ENCODE assay signal across 22 cellular contexts in the genomic region with DNA sequence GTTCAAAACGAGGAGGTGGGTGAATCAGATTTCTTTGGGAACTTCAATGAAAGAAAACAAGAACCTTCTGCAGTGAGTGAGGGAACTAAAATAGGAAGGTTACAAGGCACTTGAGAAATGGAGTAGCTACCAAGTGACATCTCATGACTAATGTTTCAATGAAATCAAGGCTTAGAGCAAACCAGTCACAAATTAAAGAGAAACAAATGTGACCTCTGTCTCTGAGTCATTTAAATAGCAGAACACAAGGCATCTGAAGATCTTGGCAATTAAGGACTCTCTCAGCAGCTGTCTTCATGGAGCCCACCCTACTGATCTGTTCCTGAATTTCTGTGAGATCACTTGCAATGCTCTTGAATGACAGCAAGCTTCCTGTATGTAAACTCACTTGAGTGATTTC.
DNase-seq lines count a peak whose midpoint lies in the region; ATAC-seq and TF ChIP-seq lines count a peak whose summit lies in the region.
"Had no signal": no experiment of that assay in that cellular context is flagged by ENCODE, and none has a peak within 500 bp of the region (broad histone marks: within the 10 kb centered on the region; RNA-seq: fewer than 3 reads in every experiment).

No MANE protein-coding gene starts in this region.

- in situ Hi-C loops in GM13976 (cut with MboI; ENCODE audit: low sequenced_read_pairs, unreplicated experiment), result no loop called here

- no peak for TF ChIP-seq POLR2A in Peyer's patch (IDR thresholded peaks at IDR 0.05)

- peaks cover 19% of the 10 kb centered on the region for H3K4me1 ChIP-seq in A673 (ENCODE audit: insufficient read depth, low read length, poor library complexity, severe bottlenecking)
- H3K4me1 ChIP-seq in Peyer's patch, result no peaks in the 10 kb centered on the region
- H3K4me1 ChIP-seq: transverse colon had no signal

- H3K4me3 ChIP-seq in A673 (ENCODE audit: low read depth, low read length, poor library complexity, severe bottlenecking) (no peak overlapping the region), HFF-Myc (replicated peaks; ENCODE audit: low read depth, low read length) (no peak overlapping the region), Peyer's patch (no peak overlapping the region)
- H3K4me3 ChIP-seq: SJCRH30, transverse colon had no signal

- TF ChIP-seq CTCF in A673 (conservative IDR thresholded peaks at IDR 0.05; ENCODE audit: low read depth, low read length) (no peak), HFF-Myc (IDR thresholded peaks at IDR 0.05; ENCODE audit: low read depth, low read length, missing control alignments) (no peak), chondrocyte (IDR thresholded peaks at IDR 0.05) (no peak), GM13976 (IDR thresholded peaks at IDR 0.05; ENCODE audit: borderline replicate concordance, control extremely low read depth, extremely low read depth, insufficient read depth, missing control alignments) (no peak), Peyer's patch (IDR thresholded peaks at IDR 0.05) (no peak)

- DNase-seq in A673 (ENCODE audit: low spot score) (peak; percentile 38), HFF-Myc (ENCODE audit: extremely low read depth, low read depth) (peak; percentile 58), chondrocyte (ENCODE audit: low spot score) (no peak), myocyte (ENCODE audit: low read depth) (peak; percentile 86), GM13976 (ENCODE audit: low spot score) (no peak), Peyer's patch (no peak), dermis blood vessel endothelial cell (no peak)
- DNase-seq: CD8-positive, alpha-beta T cell; central memory CD4-positive, alpha-beta T cell; DND-41; effector memory CD4-positive, alpha-beta T cell; foreskin melanocyte; H9; mesendoderm; NCI-H1048; NCI-H524; stimulated activated naive B cell treated with anti-CD40 and anti-IgM and Interleukin-4, amounts not matched to agents 10 μg/mL and 1 μg/mL and 100 μg/mL, for 72 hours; T-helper 9 cell; transverse colon had no signal

- intact Hi-C loops in A673 (cut with micrococcal nuclease; ENCODE audit: unreplicated experiment), result no loop called here

- peak overlapping the region; percentile 76 for H3K27ac Mint-ChIP-seq in chondrocyte (ENCODE audit: unreplicated experiment)
- H3K27ac Mint-ChIP-seq: CD8-positive, alpha-beta T cell; H9; stimulated activated naive B cell treated with anti-CD40 and anti-IgM and Interleukin-4, amounts not matched to agents 10 μg/mL and 1 μg/mL and 100 μg/mL, for 72 hours had no signal

- peaks cover 54% of the 10 kb centered on the region for H3K4me1 Mint-ChIP-seq in chondrocyte (ENCODE audit: low read depth)
- H3K4me1 Mint-ChIP-seq: stimulated activated naive B cell treated with anti-CD40 and anti-IgM and Interleukin-4, amounts not matched to agents 10 μg/mL and 1 μg/mL and 100 μg/mL, for 72 hours had no signal

- H3K36me3 ChIP-seq in A673 (ENCODE audit: insufficient read depth, low read length, poor library complexity, severe bottlenecking), result peaks cover 25% of the 10 kb centered on the region
- H3K36me3 ChIP-seq in Peyer's patch, result no peaks in the 10 kb centered on the region
- H3K36me3 ChIP-seq: transverse colon had no signal

- no TSS peak for BruUV-seq in A673 (replicated peaks; lab: Mats Ljungman, UMichigan)

- peaks cover 20% of the 10 kb centered on the region for H3K36me3 Mint-ChIP-seq in chondrocyte (ENCODE audit: low read depth)
- H3K36me3 Mint-ChIP-seq: CD8-positive, alpha-beta T cell; stimulated activated naive B cell treated with anti-CD40 and anti-IgM and Interleukin-4, amounts not matched to agents 10 μg/mL and 1 μg/mL and 100 μg/mL, for 72 hours had no signal

- no peaks in the 10 kb centered on the region for H3K9me3 ChIP-seq in A673 (ENCODE audit: low read depth, low read length, poor library complexity, severe bottlenecking)
- H3K9me3 ChIP-seq in Peyer's patch, result no peaks in the 10 kb centered on the region
- H3K9me3 ChIP-seq: SJCRH30, transverse colon had no signal

- no peak overlapping the region for H3K4me3 Mint-ChIP-seq in chondrocyte (ENCODE audit: unreplicated experiment)
- H3K4me3 Mint-ChIP-seq: CD8-positive, alpha-beta T cell; H9; stimulated activated naive B cell treated with anti-CD40 and anti-IgM and Interleukin-4, amounts not matched to agents 10 μg/mL and 1 μg/mL and 100 μg/mL, for 72 hours had no signal

- H3K27ac ChIP-seq in A673 (ENCODE audit: low read depth, low read length, poor library complexity, severe bottlenecking) (no peak overlapping the region), Peyer's patch (no peak overlapping the region)
- H3K27ac ChIP-seq: SJCRH30, transverse colon had no signal

- no peak for ATAC-seq in HG03439 (IDR thresholded peaks at IDR 0.05; ENCODE audit: unreplicated experiment)
- ATAC-seq: activated CD4-positive, CD25-positive, alpha-beta regulatory T cell treated with anti-CD3 and anti-CD28 coated beads, Interleukin-2, amount 50 U/mL, for 24 hours; CD8-positive, alpha-beta T cell; stimulated activated naive B cell treated with anti-CD40 and anti-IgM and Interleukin-4, amounts not matched to agents 10 μg/mL and 1 μg/mL and 100 μg/mL, for 72 hours had no signal

- CTCF ChIA-PET in A673 (lab: Charles Lee), result no interaction called here

- no peaks in the 10 kb centered on the region for H3K27me3 ChIP-seq in A673 (replicated peaks; ENCODE audit: insufficient read depth, low read depth, low read length, poor library complexity)
- H3K27me3 ChIP-seq in Peyer's patch, result no peaks in the 10 kb centered on the region
- H3K27me3 ChIP-seq: SJCRH30, transverse colon had no signal

- POLR2A ChIA-PET in A673 (lab: Charles Lee; ENCODE audit: low non-redundant PET), result no interaction called here

- no peaks in the 10 kb centered on the region for H3K9me3 Mint-ChIP-seq in chondrocyte (ENCODE audit: low read depth)

- H3K27me3 Mint-ChIP-seq in chondrocyte (ENCODE audit: low read depth), result no peaks in the 10 kb centered on the region
- H3K27me3 Mint-ChIP-seq: stimulated activated naive B cell treated with anti-CD40 and anti-IgM and Interleukin-4, amounts not matched to agents 10 μg/mL and 1 μg/mL and 100 μg/mL, for 72 hours had no signal

Comparison
In these comparisons a context has a peak if more than half of its experiments do, and no peak if none do; other contexts are left out.
1. DNase-seq: peak in A673 (single experiment), HFF-Myc (single experiment) and myocyte (single experiment); none in chondrocyte (single experiment), GM13976 (single experiment), Peyer's patch (0 of 3) and dermis blood vessel endothelial cell (single experiment).